ENCODE assay signal across 8 cellular contexts in the genomic region with DNA sequence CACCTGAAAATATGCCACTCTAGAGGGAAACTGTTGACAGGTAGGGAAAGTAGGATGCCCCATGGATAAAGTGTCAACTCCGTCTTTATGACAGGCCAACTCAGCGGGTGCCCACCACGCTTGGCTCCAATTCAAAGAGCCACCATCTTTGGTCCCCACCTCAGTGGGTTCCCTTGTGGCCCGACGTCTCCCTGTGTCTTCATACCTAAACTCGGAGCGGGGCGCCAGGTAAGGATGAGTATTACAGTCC. TPM values are rescaled to one million over a fixed set of nuclear protein-coding genes. Genes with fewer than 3 reads are reported as not detected.
A peak's percentile ranks its signal among the peaks of the same experiment; 100 is the strongest.
DNase-seq lines count a peak whose midpoint lies in the region; TF ChIP-seq lines count a peak whose summit lies in the region.

No MANE protein-coding gene starts in this region.

- H3K79me2 ChIP-seq in MM.1S (ENCODE audit: low read length) = peaks cover 30% of the 10 kb centered on the region

- TF ChIP-seq CTCF in BJ (IDR thresholded peaks at IDR 0.05; ENCODE audit: insufficient read depth, low read depth, low read length) (no peak), MM.1S (IDR thresholded peaks at IDR 0.05; ENCODE audit: low read length) (no peak), nephron progenitor cell (IDR thresholded peaks at IDR 0.05) (no peak)

- H2AFZ ChIP-seq in MM.1S (ENCODE audit: low read length) = peak overlapping the region; percentile 43

- CTCF ChIA-PET in BJ (lab: Yijun Ruan, JAX) = interaction anchor here (0.6 to 20.5 kb wide), 4 partner anchors 17 to 104 kb away, joined by 3 to 387 read pairs (median 4); a partner anchor contains a TSS

- H3K27me3 Mint-ChIP-seq in nephron progenitor cell (ENCODE audit: low read depth, poor library complexity) = no peaks in the 10 kb centered on the region

- H3K36me3 Mint-ChIP-seq in nephron progenitor cell (ENCODE audit: low read depth) = peaks cover 57% of the 10 kb centered on the region

- H4K20me1 ChIP-seq in MM.1S (ENCODE audit: insufficient read depth, low read length) = peaks cover 3% of the 10 kb centered on the region

- no peaks in the 10 kb centered on the region for H3K9me3 ChIP-seq in MM.1S (replicated peaks; ENCODE audit: insufficient read depth, low read length)
- no peaks in the 10 kb centered on the region for H3K9me3 ChIP-seq in ectodermal cell (ENCODE audit: control insufficient read depth, low read length)

- 1 to 2% methylated on average over 8 of the region's 8 CpGs for WGBS in ectodermal cell, 2 experiments

- H3K4me3 ChIP-seq in BJ (ENCODE audit: low read depth, low read length) (peak overlapping the region; percentile 63), MM.1S (ENCODE audit: low read length) (peak overlapping the region; percentile 75), ectodermal cell (ENCODE audit: insufficient read depth, low read depth, low read length) (peak overlapping the region; percentile 80)

- in situ Hi-C loops in G401 (cut with HindIII; ENCODE audit: low sequenced_read_pairs) = no loop called here

- H3K27me3 ChIP-seq in BJ (ENCODE audit: control insufficient read depth, insufficient read depth, low read length) (no peaks in the 10 kb centered on the region), MM.1S (replicated peaks; ENCODE audit: insufficient read depth, low read length) (no peaks in the 10 kb centered on the region), ectodermal cell (ENCODE audit: control insufficient read depth, insufficient read depth, low read length, poor library complexity, severe bottlenecking) (no peaks in the 10 kb centered on the region)

- H3K4me3 Mint-ChIP-seq in nephron progenitor cell = peak overlapping the region; percentile 97

- H3K36me3 ChIP-seq in BJ (ENCODE audit: control insufficient read depth, insufficient read depth, low read length) = peaks cover 10% of the 10 kb centered on the region
- H3K36me3 ChIP-seq in MM.1S (replicated peaks; ENCODE audit: insufficient read depth, low read length) = peaks cover 3% of the 10 kb centered on the region; the same call in 1 of the 2 replicates
- peaks cover 29% of the 10 kb centered on the region for H3K36me3 ChIP-seq in ectodermal cell (ENCODE audit: control insufficient read depth, insufficient read depth, low read length)

- H3K4me2 ChIP-seq in MM.1S (ENCODE audit: low read depth, low read length) = peak overlapping the region; percentile 94

- H3F3A ChIP-seq in MM.1S (ENCODE audit: insufficient read depth, low read length) = peaks cover 34% of the 10 kb centered on the region

- H3K9ac ChIP-seq in MM.1S (ENCODE audit: low read length) = peak overlapping the region; percentile 84

- H3K27ac Mint-ChIP-seq in nephron progenitor cell = peak overlapping the region; percentile 98

- peaks cover 40% of the 10 kb centered on the region for H3K4me1 Mint-ChIP-seq in nephron progenitor cell

- no peak for DNase-seq in BJ (ENCODE audit: low read depth)
- DNase-seq in MM.1S = no peak
- no peak for DNase-seq in nephron progenitor cell
- DNase-seq in A172 (ENCODE audit: low spot score) = no peak
- DNase-seq in NCI-H2171 (lab: John Stamatoyannopoulos, UW) = no peak
- DNase-seq in anterior cingulate cortex (lab: John Stamatoyannopoulos, UW) = no peak
- DNase-seq in G401 (ENCODE audit: low spot score) = no peak

- H3K4me1 ChIP-seq in MM.1S (ENCODE audit: low read length) = peaks cover 8% of the 10 kb centered on the region
- H3K4me1 ChIP-seq in ectodermal cell (ENCODE audit: control insufficient read depth, insufficient read depth, low read length) = peaks cover 13% of the 10 kb centered on the region

- H3K9me3 Mint-ChIP-seq in nephron progenitor cell = no peaks in the 10 kb centered on the region

- POLR2A ChIA-PET in BJ (lab: Charles Lee) = interaction anchor here (0.5 to 1.3 kb wide), 5 partner anchors 10 to 102 kb away, joined by 3 to 8 read pairs (median 3); a partner anchor contains a TSS

- no peaks in the 10 kb centered on the region for H3K9me2 ChIP-seq in MM.1S (replicated peaks; ENCODE audit: insufficient read depth, low read length)

- peak overlapping the region; percentile 77 for H3K27ac ChIP-seq in MM.1S (ENCODE audit: low read length)
- H3K27ac ChIP-seq in ectodermal cell (ENCODE audit: insufficient read depth, low read depth, low read length, poor library complexity, severe bottlenecking) = peak overlapping the region; percentile 71

RNA-seq across cellular contexts. Expression of a gene that starts 0.3 kb away (rescaled TPM):
- polyA plus RNA-seq in BJ (2011; rRNA removed) = 5.1 and 7.5 TPM in 2 replicates
- polyA minus RNA-seq in BJ (2011; rRNA and poly(A)+ RNA removed) = 5.0 and 24.5 TPM in 2 replicates
- polyA plus RNA-seq in ectodermal cell (2013, experiment 1 of 4) = 97.8 TPM
- polyA plus RNA-seq in ectodermal cell (2013, experiment 2 of 4) = 99.6 TPM
- 94.9 TPM for polyA plus RNA-seq in ectodermal cell (2013, experiment 3 of 4)
- 96.9 TPM for polyA plus RNA-seq in ectodermal cell (2013, experiment 4 of 4)
- 4.8 and 7.6 TPM in 2 replicates for total RNA-seq in A172 (2014; rRNA removed; shearing (Covaris generic))
- 2.5 and 14.3 TPM in 2 replicates for total RNA-seq in G401 (2014; rRNA removed; shearing (Covaris generic))

RNA-seq across cellular contexts. Expression of a gene that starts 3.3 kb away (rescaled TPM):
- polyA plus RNA-seq in BJ (2011; rRNA removed) = 1,140 and 1,840 TPM in 2 replicates
- 739 and 1,365 TPM in 2 replicates for polyA minus RNA-seq in BJ (2011; rRNA and poly(A)+ RNA removed)
- 2,935 TPM for polyA plus RNA-seq in ectodermal cell (2013, experiment 1 of 4)
- 2,959 TPM for polyA plus RNA-seq in ectodermal cell (2013, experiment 2 of 4)
- 2,164 TPM for polyA plus RNA-seq in ectodermal cell (2013, experiment 3 of 4)
- 2,353 TPM for polyA plus RNA-seq in ectodermal cell (2013, experiment 4 of 4)
- total RNA-seq in A172 (2014; rRNA removed; shearing (Covaris generic)) = 1,118 and 1,364 TPM in 2 replicates
- total RNA-seq in G401 (2014; rRNA removed; shearing (Covaris generic)) = 456 and 575 TPM in 2 replicates

RNA-seq across cellular contexts. Expression of a gene that starts 25.7 kb away (rescaled TPM):
- polyA plus RNA-seq in BJ (2011; rRNA removed) = 205 and 292 TPM in 2 replicates
- polyA minus RNA-seq in BJ (2011; rRNA and poly(A)+ RNA removed) = 68.5 and 104 TPM in 2 replicates
- polyA plus RNA-seq in ectodermal cell (2013, experiment 1 of 4) = 101 TPM
- 96.7 TPM for polyA plus RNA-seq in ectodermal cell (2013, experiment 2 of 4)
- polyA plus RNA-seq in ectodermal cell (2013, experiment 3 of 4) = 87.7 TPM
- polyA plus RNA-seq in ectodermal cell (2013, experiment 4 of 4) = 109 TPM
- 163 and 165 TPM in 2 replicates for total RNA-seq in A172 (2014; rRNA removed; shearing (Covaris generic))
- total RNA-seq in G401 (2014; rRNA removed; shearing (Covaris generic)) = 170 and 172 TPM in 2 replicates

RNA-seq across cellular contexts. Expression of a gene that starts 26.0 kb away (rescaled TPM):
- 12.6 and 19.7 TPM in 2 replicates for polyA plus RNA-seq in BJ (2011; rRNA removed)
- polyA minus RNA-seq in BJ (2011; rRNA and poly(A)+ RNA removed) = 8.8 and 13.5 TPM in 2 replicates
- 76.5 TPM for polyA plus RNA-seq in ectodermal cell (2013, experiment 1 of 4)
- polyA plus RNA-seq in ectodermal cell (2013, experiment 2 of 4) = 72.5 TPM
- polyA plus RNA-seq in ectodermal cell (2013, experiment 3 of 4) = 59.8 TPM
- polyA plus RNA-seq in ectodermal cell (2013, experiment 4 of 4) = 70.5 TPM
- 13.2 and 14.0 TPM in 2 replicates for total RNA-seq in A172 (2014; rRNA removed; shearing (Covaris generic))
- 2.6 and 8.8 TPM in 2 replicates for total RNA-seq in G401 (2014; rRNA removed; shearing (Covaris generic))

RNA-seq across cellular contexts. Expression of a gene that starts 27.5 kb away (rescaled TPM):
- 43.7 and 51.7 TPM in 2 replicates for polyA plus RNA-seq in BJ (2011; rRNA removed)
- polyA minus RNA-seq in BJ (2011; rRNA and poly(A)+ RNA removed) = 24.5 and 28.3 TPM in 2 replicates
- 16.7 TPM for polyA plus RNA-seq in ectodermal cell (2013, experiment 1 of 4)
- polyA plus RNA-seq in ectodermal cell (2013, experiment 2 of 4) = 11.6 TPM
- 13.0 TPM for polyA plus RNA-seq in ectodermal cell (2013, experiment 3 of 4)
- polyA plus RNA-seq in ectodermal cell (2013, experiment 4 of 4) = 10.8 TPM
- 61.1 and 63.2 TPM in 2 replicates for total RNA-seq in A172 (2014; rRNA removed; shearing (Covaris generic))
- 257 and 297 TPM in 2 replicates for total RNA-seq in G401 (2014; rRNA removed; shearing (Covaris generic))
